7 cellular contexts compared by ENCODE assay signal in genomic region chr20:61886721-61887658, GRCh38.
DNase-seq lines count a peak whose midpoint lies in the region; TF ChIP-seq lines count a peak whose summit lies in the region.

No MANE protein-coding gene starts in this region.

- DNase-seq in EH (ENCODE audit: low read depth) (peak; percentile 28), HL-60 (ENCODE audit: low read depth in 1 of 2, low spot score in 1 of 2) (peak; percentile 22 to 40), SK-N-DZ (ENCODE audit: low spot score) (peak; percentile 76), colonic mucosa (peak; percentile 21), mesothelial cell of epicardium (ENCODE audit: low spot score in 2 of 2, unreplicated experiment in 2 of 2) (peak in 1 of 2 experiments; percentile 52), tibial artery (no peak), mucosa of gallbladder (ENCODE audit: low spot score) (no peak)

- no peaks in the 10 kb centered on the region for H3K36me3 ChIP-seq in colonic mucosa
- H3K36me3 ChIP-seq in tibial artery = no peaks in the 10 kb centered on the region

- TF ChIP-seq CTCF in HL-60 (IDR thresholded peaks at IDR 0.05; ENCODE audit: insufficient read depth, low read length) (peak; percentile 89), colonic mucosa (IDR thresholded peaks at IDR 0.05) (peak; percentile 52), mesothelial cell of epicardium (IDR thresholded peaks at IDR 0.05; ENCODE audit: unreplicated experiment) (peak; percentile 79), tibial artery (IDR thresholded peaks at IDR 0.05) (peak; percentile 27 to 30)

- H3K4me1 Mint-ChIP-seq in mesothelial cell of epicardium = no peaks in the 10 kb centered on the region

- no peak overlapping the region for H3K4me3 Mint-ChIP-seq in mesothelial cell of epicardium

- H3K9me3 Mint-ChIP-seq in mesothelial cell of epicardium = peaks cover 19% of the 10 kb centered on the region

- intact Hi-C loops in colonic mucosa (cut with DNase I) = no loop called here
- intact Hi-C loops in tibial artery (cut with DNase I; ENCODE audit: low total_unique reads) = no loop called here

- H3K4me3 ChIP-seq in HL-60 (replicated peaks; ENCODE audit: insufficient read depth, low read length) (no peak overlapping the region), colonic mucosa (no peak overlapping the region), tibial artery (no peak overlapping the region)

- H3K9ac ChIP-seq in colonic mucosa (ENCODE audit: low read depth in 2 of 2, low read length in 2 of 2) = no peak overlapping the region

- H3K9me3 ChIP-seq in colonic mucosa (no peaks in the 10 kb centered on the region), tibial artery (no peaks in the 10 kb centered on the region)

- H3K36me3 Mint-ChIP-seq in mesothelial cell of epicardium = no peaks in the 10 kb centered on the region

- H3K27me3 ChIP-seq in HL-60 (ENCODE audit: insufficient read depth, poor library complexity, severe bottlenecking) = peaks cover 3% of the 10 kb centered on the region
- H3K27me3 ChIP-seq in colonic mucosa = no peaks in the 10 kb centered on the region
- peaks cover 0 to 66% of the 10 kb centered on the region in 2 donors for H3K27me3 ChIP-seq in tibial artery

- H3K27me3 Mint-ChIP-seq in mesothelial cell of epicardium (ENCODE audit: low read depth) = peaks cover 27% of the 10 kb centered on the region

- no peak overlapping the region for H3K27ac ChIP-seq in HL-60 (replicated peaks)
- no peak overlapping the region for H3K27ac ChIP-seq in colonic mucosa
- no peak overlapping the region for H3K27ac ChIP-seq in tibial artery

- H3K4me1 ChIP-seq in colonic mucosa = no peaks in the 10 kb centered on the region
- H3K4me1 ChIP-seq in tibial artery = no peaks in the 10 kb centered on the region

- H3K27ac Mint-ChIP-seq in mesothelial cell of epicardium = no peak overlapping the region

Comparison
In these comparisons a context has a peak if more than half of its experiments do, and no peak if none do; other contexts are left out.
1. DNase-seq: peak in EH (single experiment), HL-60 (2 of 2), SK-N-DZ (single experiment) and colonic mucosa (single experiment); none in tibial artery (0 of 2) and mucosa of gallbladder (single experiment).
2. CTCF ChIP-seq: peak in every context shown above with its lines; median percentile 89 in HL-60; 79 in mesothelial cell of epicardium; 52 in colonic mucosa; 28 in tibial artery.